Comparison of ENCODE assay signal across 16 cellular contexts in the genomic region with DNA sequence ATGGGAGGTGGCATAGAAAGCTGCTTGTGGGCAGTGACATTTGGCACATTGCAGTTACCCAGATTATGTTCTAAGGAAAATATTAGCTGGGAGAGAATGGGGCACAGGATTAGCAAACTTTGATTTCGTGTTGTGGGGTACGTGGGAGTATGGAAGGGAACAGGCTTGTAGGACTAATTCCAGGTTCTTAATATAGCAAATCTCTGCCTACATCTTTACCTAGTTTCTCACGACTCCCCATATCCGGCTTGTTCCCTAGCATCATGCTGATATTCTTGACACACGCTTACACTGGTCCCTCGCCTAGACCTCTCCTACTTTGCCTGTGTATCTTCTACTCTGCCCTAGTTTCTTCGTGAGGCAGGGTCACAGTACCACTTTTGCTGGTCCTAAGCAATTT.
A peak's percentile ranks its signal among the peaks of the same experiment; 100 is the strongest.
DNase-seq lines count a peak whose midpoint lies in the region; ATAC-seq and TF ChIP-seq lines count a peak whose summit lies in the region.
"Had no signal": no experiment of that assay in that cellular context is flagged by ENCODE, and none has a peak within 500 bp of the region (broad histone marks: within the 10 kb centered on the region; RNA-seq: fewer than 3 reads in every experiment).

No MANE protein-coding gene starts in this region.

- H3K79me1 ChIP-seq in mesendoderm (ENCODE audit: low read length) = no peaks in the 10 kb centered on the region
- no peaks in the 10 kb centered on the region for H3K79me1 ChIP-seq in trophoblast cell (ENCODE audit: low read length)

- no peak overlapping the region for H3K27ac Mint-ChIP-seq in GM23338
- H3K27ac Mint-ChIP-seq: CD4-positive, alpha-beta memory T cell; HFFc6 had no signal

- no peaks in the 10 kb centered on the region for H3K9me3 Mint-ChIP-seq in GM23338
- H3K9me3 Mint-ChIP-seq: HFFc6 had no signal

- H2BK120ac ChIP-seq in mesendoderm (ENCODE audit: low read depth, low read length) = no peak overlapping the region
- no peak overlapping the region for H2BK120ac ChIP-seq in trophoblast cell (ENCODE audit: insufficient read depth, low read length, poor library complexity)

- H3K36me3 ChIP-seq in GM23338 (ENCODE audit: insufficient read depth) (no peaks in the 10 kb centered on the region), mesendoderm (ENCODE audit: control insufficient read depth, insufficient read depth, low read length) (no peaks in the 10 kb centered on the region), trophoblast cell (ENCODE audit: control insufficient read depth in 1 of 2, insufficient read depth in 2 of 2, low read length in 2 of 2) (no peaks in the 10 kb centered on the region), breast epithelium (no peaks in the 10 kb centered on the region), GM23248 (ENCODE audit: low read depth) (no peaks in the 10 kb centered on the region)
- H3K36me3 ChIP-seq: HAP-1 had no signal

- no peak for TF ChIP-seq POLR2A in breast epithelium (IDR thresholded peaks at IDR 0.05)

- H3K9me2 ChIP-seq in GM23338 (ENCODE audit: insufficient read depth) (no peaks in the 10 kb centered on the region), GM23248 (ENCODE audit: insufficient read depth) (no peaks in the 10 kb centered on the region)

- no peaks in the 10 kb centered on the region for H3K27me3 ChIP-seq in GM23338 (ENCODE audit: insufficient read depth)
- H3K27me3 ChIP-seq in mesendoderm (ENCODE audit: insufficient read depth, low read length, poor library complexity) = no peaks in the 10 kb centered on the region
- H3K27me3 ChIP-seq in trophoblast cell (ENCODE audit: insufficient read depth, low read length) = no peaks in the 10 kb centered on the region
- H3K27me3 ChIP-seq in breast epithelium = no peaks in the 10 kb centered on the region
- peaks cover 11% of the 10 kb centered on the region for H3K27me3 ChIP-seq in GM23248 (replicated peaks; ENCODE audit: insufficient read depth)

- H3K27me3 Mint-ChIP-seq in GM23338 (ENCODE audit: insufficient read depth, low read depth, poor library complexity) = no peaks in the 10 kb centered on the region

- H4K20me1 ChIP-seq in GM23338 (replicated peaks; ENCODE audit: insufficient read depth) = no peaks in the 10 kb centered on the region; the same call in 1 of the 2 replicates
- no peaks in the 10 kb centered on the region for H4K20me1 ChIP-seq in GM23248 (ENCODE audit: insufficient read depth)

- H2AFZ ChIP-seq in GM23338 = 0 out of 2 replicates have a peak overlapping the region, but pooled peaks have one; percentile 43
- H2AFZ ChIP-seq in trophoblast cell (ENCODE audit: insufficient read depth, low read length, poor library complexity) = no peak overlapping the region
- H2AFZ ChIP-seq in GM23248 = no peak overlapping the region

- in situ Hi-C loops in GM23248 (cut with MboI) = no loop called here

- no peak overlapping the region for H3K14ac ChIP-seq in trophoblast cell (ENCODE audit: low read length)

- peaks cover 21% of the 10 kb centered on the region for H3K4me1 Mint-ChIP-seq in GM23338
- H3K4me1 Mint-ChIP-seq: CD4-positive, alpha-beta memory T cell had no signal

- H2BK5ac ChIP-seq in mesendoderm (ENCODE audit: low read length) (peak overlapping the region; percentile 73), trophoblast cell (ENCODE audit: low read depth, low read length, poor library complexity) (no peak overlapping the region)

- H3K4me3 ChIP-seq in GM23338 (no peak overlapping the region), mesendoderm (ENCODE audit: low read length) (no peak overlapping the region), trophoblast cell (ENCODE audit: low read depth, low read length) (no peak overlapping the region), breast epithelium (no peak overlapping the region), GM23248 (no peak overlapping the region)
- H3K4me3 ChIP-seq: HAP-1 had no signal

- no peak for ATAC-seq in GM23338

- peak overlapping the region; percentile 13 for H2BK12ac ChIP-seq in trophoblast cell (ENCODE audit: low read length)

- no peak overlapping the region for H3K4me2 ChIP-seq in GM23338
- H3K4me2 ChIP-seq in mesendoderm (ENCODE audit: low read length) = no peak overlapping the region
- H3K4me2 ChIP-seq in trophoblast cell (ENCODE audit: low read length) = no peak overlapping the region
- no peak overlapping the region for H3K4me2 ChIP-seq in GM23248 (ENCODE audit: unreplicated experiment)

- H3F3A ChIP-seq in GM23338 (replicated peaks; ENCODE audit: low read depth) = no peaks in the 10 kb centered on the region
- no peaks in the 10 kb centered on the region for H3F3A ChIP-seq in GM23248 (ENCODE audit: insufficient read depth)

- no peak overlapping the region for H3K9ac ChIP-seq in mesendoderm (ENCODE audit: low read length)
- no peak overlapping the region for H3K9ac ChIP-seq in trophoblast cell (ENCODE audit: low read length)
- H3K9ac ChIP-seq in GM23248 = no peak overlapping the region

- TF ChIP-seq CTCF in GM23338 (conservative IDR thresholded peaks at IDR 0.05; ENCODE audit: low read depth in 2 of 2) (no peak), VCaP (conservative IDR thresholded peaks at IDR 0.05) (no peak), breast epithelium (IDR thresholded peaks at IDR 0.05) (no peak)

- H3K27ac ChIP-seq in GM23338 (ENCODE audit: low read depth) (no peak overlapping the region), VCaP (peak overlapping the region; percentile 34; the same call in 1 of the 2 replicates), mesendoderm (ENCODE audit: low read depth, low read length) (no peak overlapping the region), trophoblast cell (ENCODE audit: low read depth, low read length) (no peak overlapping the region), breast epithelium (no peak overlapping the region), GM23248 (no peak overlapping the region)

- H4K91ac ChIP-seq in trophoblast cell (ENCODE audit: low read depth, low read length) = no peak overlapping the region

- H3K9me3 ChIP-seq in trophoblast cell (ENCODE audit: insufficient read depth, low read depth, low read length) (no peaks in the 10 kb centered on the region), breast epithelium (no peaks in the 10 kb centered on the region), GM23248 (ENCODE audit: low read depth) (no peaks in the 10 kb centered on the region)
- H3K9me3 ChIP-seq: HAP-1 had no signal

- no peaks in the 10 kb centered on the region for H3K36me3 Mint-ChIP-seq in GM23338 (ENCODE audit: low read depth)
- H3K36me3 Mint-ChIP-seq: CD4-positive, alpha-beta memory T cell had no signal

- no peak overlapping the region for H3K23ac ChIP-seq in mesendoderm (ENCODE audit: low read length)
- H3K23ac ChIP-seq in trophoblast cell (ENCODE audit: low read length) = no peak overlapping the region

- no peak overlapping the region for H3K4me3 Mint-ChIP-seq in GM23338
- H3K4me3 Mint-ChIP-seq: CD4-positive, alpha-beta memory T cell; HFFc6 had no signal

- H3K18ac ChIP-seq in mesendoderm (ENCODE audit: low read length) = peak overlapping the region; percentile 6
- no peak overlapping the region for H3K18ac ChIP-seq in trophoblast cell (ENCODE audit: low read length)

- H3K4ac ChIP-seq in mesendoderm (ENCODE audit: low read depth, low read length) (no peak overlapping the region), trophoblast cell (ENCODE audit: low read depth, low read length) (no peak overlapping the region)

- H3K56ac ChIP-seq in mesendoderm (ENCODE audit: low read length) = peak overlapping the region; percentile 50

- no CpG with 5 or more reads among the region's 7 CpGs for WGBS in mesendoderm (ENCODE audit: extremely low coverage, insufficient coverage, low lambda C conversion rate)
- no CpG with 5 or more reads among the region's 7 CpGs for WGBS in trophoblast cell (ENCODE audit: extremely low coverage, insufficient coverage, insufficient read length)
- 47 to 51% methylated on average over 7 of the region's 7 CpGs for WGBS in GM23248 (ENCODE audit: low coverage in 1 of 2, low lambda C conversion rate in 2 of 2, missing lambda C conversion rate in 2 of 2), 2 experiments

- H3K4me1 ChIP-seq in GM23338 (ENCODE audit: insufficient read depth) (no peaks in the 10 kb centered on the region), mesendoderm (ENCODE audit: control insufficient read depth, low read depth, low read length) (peaks cover 5% of the 10 kb centered on the region), trophoblast cell (ENCODE audit: control insufficient read depth in 1 of 2, insufficient read depth in 2 of 2, low read length in 2 of 2) (peaks cover 2 to 7% of the 10 kb centered on the region in 2 experiments), breast epithelium (no peaks in the 10 kb centered on the region), GM23248 (ENCODE audit: insufficient read depth) (no peaks in the 10 kb centered on the region)
- H3K4me1 ChIP-seq: HAP-1 had no signal

- intact Hi-C loops in breast epithelium (cut with DNase I; ENCODE audit: low total_unique reads) = no loop called here

- H3K79me2 ChIP-seq in GM23338 (replicated peaks; ENCODE audit: insufficient read depth) (no peaks in the 10 kb centered on the region), mesendoderm (ENCODE audit: control insufficient read depth, insufficient read depth, low read length) (no peaks in the 10 kb centered on the region), trophoblast cell (ENCODE audit: control insufficient read depth, insufficient read depth, low read length, poor library complexity) (no peaks in the 10 kb centered on the region), GM23248 (ENCODE audit: insufficient read depth) (no peaks in the 10 kb centered on the region)

- peak overlapping the region; percentile 39 for H2BK15ac ChIP-seq in mesendoderm (replicated peaks; ENCODE audit: low read depth)

- H2AK5ac ChIP-seq in mesendoderm (ENCODE audit: low read length) (peak overlapping the region; percentile 20), trophoblast cell (ENCODE audit: low read length) (no peak overlapping the region)

- no peak overlapping the region for H4K12ac ChIP-seq in trophoblast cell (ENCODE audit: low read depth, low read length)

- H4K8ac ChIP-seq in mesendoderm (ENCODE audit: low read depth, low read length) (no peak overlapping the region), trophoblast cell (ENCODE audit: low read depth, low read length) (no peak overlapping the region)

- DNase-seq in GM23338 (ENCODE audit: low spot score) (no peak), mesendoderm (no peak), trophoblast cell (no peak), breast epithelium (ENCODE audit: low spot score in 2 of 2) (no peak), glomerular visceral epithelial cell (ENCODE audit: extremely low spot score) (no peak), GM23248 (no peak), T-helper 1 cell (no peak)
- DNase-seq: C1 segment of cervical spinal cord; Calu3; CD4-positive, alpha-beta memory T cell; DMS53; DND-41; GOT3; HFFc6 had no signal

- H4K5ac ChIP-seq in mesendoderm (ENCODE audit: low read length) = peak overlapping the region; percentile 9

TF ChIP-seq in GM23338, 12 proteins besides CTCF, POLR2A, EP300 and RAD21 (continues in another document):
- TF ChIP-seq EZH2phosphoT487 (IDR thresholded peaks at IDR 0.05; ENCODE audit: unreplicated experiment) (no peak), POLR2AphosphoS5 (IDR thresholded peaks at IDR 0.05; ENCODE audit: low read depth) (no peak)
